11 cellular contexts compared by ENCODE assay signal in the genomic region with DNA sequence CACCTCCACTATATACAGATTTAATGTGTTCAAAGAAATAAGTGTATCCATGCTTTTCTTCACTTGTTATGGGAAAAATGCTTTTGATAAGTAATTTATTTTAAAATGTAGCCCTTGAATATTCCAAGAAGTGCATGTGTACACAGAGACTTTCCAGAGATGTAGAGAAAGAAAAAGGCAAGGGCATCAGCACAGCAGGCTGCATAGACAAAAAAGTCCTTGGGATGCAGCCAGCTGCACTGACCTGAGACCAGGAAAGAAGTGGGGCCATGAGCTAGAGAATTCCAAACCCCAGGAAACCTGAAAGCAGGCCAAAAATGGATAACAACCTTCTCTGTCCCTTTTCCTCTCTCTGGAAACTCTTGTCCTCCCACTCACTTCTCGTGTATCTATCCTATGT. TPM values are rescaled to one million over a fixed set of nuclear protein-coding genes. Genes with fewer than 3 reads are reported as not detected.
"Had no signal": no experiment of that assay in that cellular context is flagged by ENCODE, and none has a peak within 500 bp of the region (broad histone marks: within the 10 kb centered on the region; RNA-seq: fewer than 3 reads in every experiment).

No MANE protein-coding gene starts in this region.

- H3K27ac Mint-ChIP-seq: GM23338, H9, HFFc6 had no signal

- H3K27ac ChIP-seq: GM23248 had no signal

- H3K4me1 Mint-ChIP-seq: GM23338, H9 had no signal

- H2AFZ ChIP-seq: GM23248, GM23338 had no signal

- ATAC-seq: GM23338, HCT116 had no signal

- H3K9me3 Mint-ChIP-seq: GM23338, H9, HFFc6 had no signal

- H3K4me3 ChIP-seq: GM23248, GM23338, HAP-1 had no signal

- H3K9ac ChIP-seq: GM23248 had no signal

- H3K36me3 ChIP-seq: HAP-1 had no signal

- H3K4me1 ChIP-seq: HAP-1 had no signal

- DNase-seq: GM23248, GOT3, H7, H9, HCEC 1CT, HFFc6 had no signal

- H3K4me2 ChIP-seq: GM23338 had no signal

- H3K4me3 Mint-ChIP-seq: GM23338, H9, HFFc6 had no signal

- FAIRE-seq: H1, H54 had no signal

- H3K9me3 ChIP-seq: HAP-1 had no signal

RNA-seq across cellular contexts. Expression of gene PRDM8, which starts 51.6 kb away (rescaled TPM):
- total RNA-seq: GM23338, H1, H9 had no signal
- polyA plus RNA-seq: H1 had no signal
